ENCODE assay signal across 23 cellular contexts in genomic region chr4:78862314-78862737, GRCh38.
DNase-seq lines count a peak whose midpoint lies in the region; ATAC-seq and TF ChIP-seq lines count a peak whose summit lies in the region.
"Had no signal": no experiment of that assay in that cellular context is flagged by ENCODE, and none has a peak within 500 bp of the region (broad histone marks: within the 10 kb centered on the region; RNA-seq: fewer than 3 reads in every experiment).

No MANE protein-coding gene starts in this region.

- H3K4me3 ChIP-seq in hepatocyte: no peak overlapping the region
- H3K4me3 ChIP-seq: dorsolateral prefrontal cortex, right atrium auricular region had no signal

- no peak overlapping the region for H3K27ac ChIP-seq in hepatocyte
- H3K27ac ChIP-seq: dorsolateral prefrontal cortex, parathyroid adenoma, right atrium auricular region, WERI-Rb-1 had no signal

- H3K79me2 ChIP-seq in hepatocyte: peaks cover 4% of the 10 kb centered on the region
- H3K79me2 ChIP-seq: parathyroid adenoma had no signal

- H4K20me1 ChIP-seq in hepatocyte (ENCODE audit: insufficient read depth, poor library complexity, severe bottlenecking): no peaks in the 10 kb centered on the region

- no peaks in the 10 kb centered on the region for H3K36me3 ChIP-seq in hepatocyte (replicated peaks; ENCODE audit: insufficient read depth, low read depth)

- H3K9me3 ChIP-seq in hepatocyte (ENCODE audit: low read depth): no peaks in the 10 kb centered on the region
- H3K9me3 ChIP-seq: right atrium auricular region had no signal

- no peaks in the 10 kb centered on the region for H3K9me2 ChIP-seq in hepatocyte (replicated peaks; ENCODE audit: insufficient read depth)

- peaks cover 5% of the 10 kb centered on the region for H3K4me1 ChIP-seq in hepatocyte (ENCODE audit: insufficient read depth)
- H3K4me1 ChIP-seq: parathyroid adenoma had no signal

- no peak overlapping the region for H2AFZ ChIP-seq in hepatocyte
- H2AFZ ChIP-seq: parathyroid adenoma had no signal

- H3K27me3 ChIP-seq in hepatocyte: no peaks in the 10 kb centered on the region
- H3K27me3 ChIP-seq: dorsolateral prefrontal cortex, right atrium auricular region had no signal

- H3K4me2 ChIP-seq in hepatocyte: no peak overlapping the region

- DNase-seq in DMS53 (lab: John Stamatoyannopoulos, UW) (peak; percentile 55), LoVo (ENCODE audit: low spot score) (peak; percentile 69), hepatocyte (ENCODE audit: low spot score) (peak; percentile 47), renal cortical epithelial cell (ENCODE audit: low read depth) (peak; percentile 21), NCI-H1694 treated with DMSO at 0.1 percent for 48 hours (lab: John Stamatoyannopoulos, UW) (no peak), NCI-H82 treated with DMSO at 0.1 percent for 48 hours (lab: John Stamatoyannopoulos, UW; ENCODE audit: unreplicated experiment) (no peak)
- DNase-seq: activated CD4-positive, alpha-beta T cell treated with anti-CD3 and anti-CD28 coated beads, Interleukin-2, amount 10 ng/mL, durations not matched to agents 24 days and 14 days; activated gamma-delta T cell; activated naive CD8-positive, alpha-beta T cell treated with anti-CD3 and anti-CD28 coated beads, Interleukin-2, amount 50 U/mL, for 24 hours; activated T-cell treated with anti-CD3 and anti-CD28 coated beads, Interleukin-2, amount 50 U/mL, for 1 hour; central memory CD4-positive, alpha-beta T cell; dorsolateral prefrontal cortex; NCI-H2171 treated with DMSO at 0.1 percent for 48 hours; NCI-H524; SHP77 treated with DMSO at 0.1 percent for 48 hours; stimulated activated CD4-positive, alpha-beta T cell treated with anti-CD3 and anti-CD28 coated beads, Interleukin-2, amount 100 ng/mL, for 48 hours; T-helper 9 cell; trophoblast cell; WERI-Rb-1 had no signal

- WGBS in hepatocyte (ENCODE audit: low lambda C conversion rate, missing lambda C conversion rate): 80% methylated on average over 2 of the region's 2 CpGs

- no peak for ATAC-seq in HG02973 (IDR thresholded peaks at IDR 0.05; ENCODE audit: unreplicated experiment)
- ATAC-seq: activated naive CD8-positive, alpha-beta T cell treated with anti-CD3 and anti-CD28 coated beads, Interleukin-2, amount 50 U/mL, for 24 hours; Panc1 had no signal

- TF ChIP-seq CTCF in hepatocyte (IDR thresholded peaks at IDR 0.05; ENCODE audit: poor library complexity): no peak

Comparison
In these comparisons a context has a peak if more than half of its experiments do, and no peak if none do; other contexts are left out.
1. DNase-seq: peak in DMS53 (single experiment), LoVo (single experiment), hepatocyte (single experiment) and renal cortical epithelial cell (single experiment); none in NCI-H1694 treated with DMSO at 0.1 percent for 48 hours (single experiment) and NCI-H82 treated with DMSO at 0.1 percent for 48 hours (single experiment).